Comparison of ENCODE assay signal across 19 cellular contexts in genomic region chr12:88570103-88570502, GRCh38. TPM values are rescaled to one million over a fixed set of nuclear protein-coding genes. Genes with fewer than 3 reads are reported as not detected.
DNase-seq lines count a peak whose midpoint lies in the region; ATAC-seq, FAIRE-seq and TF ChIP-seq lines count a peak whose summit lies in the region.
"Had no signal": no experiment of that assay in that cellular context is flagged by ENCODE, and none has a peak within 500 bp of the region (broad histone marks: within the 10 kb centered on the region; RNA-seq: fewer than 3 reads in every experiment).

No MANE protein-coding gene starts in this region.

- no peak for TF ChIP-seq CTCF in GM23338 (conservative IDR thresholded peaks at IDR 0.05; ENCODE audit: low read depth in 2 of 2)
- TF ChIP-seq CTCF in astrocyte (IDR thresholded peaks at IDR 0.05; ENCODE audit: insufficient read depth, low read depth, low read length), result no peak
- no peak for TF ChIP-seq CTCF in foreskin keratinocyte (conservative IDR thresholded peaks at IDR 0.05)
- TF ChIP-seq CTCF in smooth muscle cell (IDR thresholded peaks at IDR 0.05; ENCODE audit: borderline replicate concordance, insufficient read depth, poor library complexity, severe bottlenecking), result no peak

- no peaks in the 10 kb centered on the region for H3K9me3 ChIP-seq in astrocyte (ENCODE audit: insufficient read depth, low read depth, low read length)
- no peaks in the 10 kb centered on the region for H3K9me3 ChIP-seq in smooth muscle cell (replicated peaks; ENCODE audit: low read depth)
- H3K9me3 ChIP-seq: left ventricle myocardium inferior, SJCRH30 had no signal

- H3K4me1 ChIP-seq in GM23338 (ENCODE audit: insufficient read depth) (peaks cover 42% of the 10 kb centered on the region), astrocyte (ENCODE audit: insufficient read depth, low read length) (peaks cover 5% of the 10 kb centered on the region), foreskin keratinocyte (peaks cover 4% of the 10 kb centered on the region), smooth muscle cell (ENCODE audit: low read depth) (no peaks in the 10 kb centered on the region)

- H3K4me3 Mint-ChIP-seq in GM23338 (no peak overlapping the region), astrocyte (ENCODE audit: unreplicated experiment) (no peak overlapping the region)
- H3K4me3 Mint-ChIP-seq: activated CD4-positive, alpha-beta memory T cell treated with anti-CD3 and anti-CD28 coated beads for 36 hours; activated naive CD8-positive, alpha-beta T cell treated with anti-CD3 and anti-CD28 coated beads, Interleukin-2, amount 50 U/mL, for 24 hours; naive thymus-derived CD8-positive, alpha-beta T cell had no signal

- H3K9ac ChIP-seq in astrocyte (ENCODE audit: low read length), result no peak overlapping the region
- no peak overlapping the region for H3K9ac ChIP-seq in smooth muscle cell (ENCODE audit: low read depth)

- H3K27me3 Mint-ChIP-seq in GM23338 (ENCODE audit: insufficient read depth, low read depth, poor library complexity) (no peaks in the 10 kb centered on the region), astrocyte (ENCODE audit: low read depth, unreplicated experiment) (no peaks in the 10 kb centered on the region)

- H3K4me1 Mint-ChIP-seq in GM23338 (peaks cover 36% of the 10 kb centered on the region), astrocyte (ENCODE audit: low read depth, unreplicated experiment) (peaks cover 27% of the 10 kb centered on the region)
- H3K4me1 Mint-ChIP-seq: activated naive CD8-positive, alpha-beta T cell treated with anti-CD3 and anti-CD28 coated beads, Interleukin-2, amount 50 U/mL, for 24 hours; naive thymus-derived CD8-positive, alpha-beta T cell had no signal

- no peaks in the 10 kb centered on the region for H3K36me3 Mint-ChIP-seq in GM23338 (ENCODE audit: low read depth)
- no peaks in the 10 kb centered on the region for H3K36me3 Mint-ChIP-seq in astrocyte (ENCODE audit: low read depth, unreplicated experiment)
- H3K36me3 Mint-ChIP-seq: activated CD4-positive, alpha-beta memory T cell treated with anti-CD3 and anti-CD28 coated beads for 36 hours; naive thymus-derived CD8-positive, alpha-beta T cell had no signal

- no peaks in the 10 kb centered on the region for H3K36me3 ChIP-seq in GM23338 (ENCODE audit: insufficient read depth)
- no peaks in the 10 kb centered on the region for H3K36me3 ChIP-seq in astrocyte (ENCODE audit: insufficient read depth, low read length)
- H3K36me3 ChIP-seq in smooth muscle cell (ENCODE audit: low read depth), result no peaks in the 10 kb centered on the region
- H3K36me3 ChIP-seq in H7 (replicated peaks; ENCODE audit: control insufficient read depth, insufficient read depth, low read length), result no peaks in the 10 kb centered on the region
- H3K36me3 ChIP-seq: left ventricle myocardium inferior, SJCRH30 had no signal

- no peaks in the 10 kb centered on the region for H3K9me2 ChIP-seq in GM23338 (ENCODE audit: insufficient read depth)

- H3K27ac ChIP-seq in GM23338 (ENCODE audit: low read depth), result no peak overlapping the region
- H3K27ac ChIP-seq in astrocyte (ENCODE audit: low read depth, low read length), result no peak overlapping the region
- no peak overlapping the region for H3K27ac ChIP-seq in foreskin keratinocyte
- H3K27ac ChIP-seq in smooth muscle cell (ENCODE audit: low read depth), result no peak overlapping the region
- H3K27ac ChIP-seq: left ventricle myocardium inferior, SJCRH30 had no signal

- H2AFZ ChIP-seq in GM23338, result no peak overlapping the region
- no peak overlapping the region for H2AFZ ChIP-seq in astrocyte (ENCODE audit: low read depth, low read length)
- H2AFZ ChIP-seq in smooth muscle cell (ENCODE audit: low read depth), result peak overlapping the region; percentile 19

- H3K9me3 Mint-ChIP-seq in GM23338 (no peaks in the 10 kb centered on the region), astrocyte (ENCODE audit: unreplicated experiment) (no peaks in the 10 kb centered on the region)
- H3K9me3 Mint-ChIP-seq: activated CD4-positive, alpha-beta memory T cell treated with anti-CD3 and anti-CD28 coated beads for 36 hours; activated naive CD8-positive, alpha-beta T cell treated with anti-CD3 and anti-CD28 coated beads, Interleukin-2, amount 50 U/mL, for 24 hours; naive thymus-derived CD8-positive, alpha-beta T cell had no signal

- peak; percentile 9 for FAIRE-seq in astrocyte (lab: Jason Lieb, UNC)
- FAIRE-seq: colon, HTR-8/SVneo had no signal

- DNase-seq in GM23338 (ENCODE audit: low spot score) (no peak), astrocyte (ENCODE audit: low read depth) (peak; percentile 74), foreskin keratinocyte (no peak), smooth muscle cell (lab: John Stamatoyannopoulos, UW; ENCODE audit: unreplicated experiment) (no peak), NCI-H748 (lab: John Stamatoyannopoulos, UW; ENCODE audit: unreplicated experiment) (no peak), posterior vena cava (ENCODE audit: low spot score) (no peak), H7 (no peak)
- DNase-seq: activated CD4-positive, alpha-beta memory T cell treated with anti-CD3 and anti-CD28 coated beads for 36 hours; activated naive CD8-positive, alpha-beta T cell treated with anti-CD3 and anti-CD28 coated beads, Interleukin-2, amount 50 U/mL, for 24 hours; DMS153; left ventricle myocardium inferior; naive thymus-derived CD8-positive, alpha-beta T cell; NCI-H187; SJCRH30; stimulated activated CD4-positive, alpha-beta T cell treated with anti-CD3 and anti-CD28 coated beads, Interleukin-15, amount 100 ng/mL, for 24 hours; substantia nigra had no signal

- H3K4me3 ChIP-seq in GM23338, result no peak overlapping the region
- H3K4me3 ChIP-seq in astrocyte (ENCODE audit: insufficient read depth, low read depth, low read length), result no peak overlapping the region
- H3K4me3 ChIP-seq in smooth muscle cell, result no peak overlapping the region
- H3K4me3 ChIP-seq in H7 (ENCODE audit: insufficient read depth, low read depth, low read length), result no peak overlapping the region
- H3K4me3 ChIP-seq: left ventricle myocardium inferior, SJCRH30 had no signal

- H3K27me3 ChIP-seq in GM23338 (ENCODE audit: insufficient read depth) (no peaks in the 10 kb centered on the region), astrocyte (ENCODE audit: insufficient read depth, low read length) (no peaks in the 10 kb centered on the region), foreskin keratinocyte (no peaks in the 10 kb centered on the region), smooth muscle cell (ENCODE audit: low read depth) (no peaks in the 10 kb centered on the region), H7 (ENCODE audit: control insufficient read depth, insufficient read depth, low read length) (no peaks in the 10 kb centered on the region; the same call in 1 of the 2 replicates)
- H3K27me3 ChIP-seq: SJCRH30 had no signal

- WGBS in smooth muscle cell (ENCODE audit: low lambda C conversion rate), result 17% methylated on average over 1 of the region's 1 CpG

- intact Hi-C loops in posterior vena cava (cut with DNase I), result no loop called here

- H3K27ac Mint-ChIP-seq in GM23338 (no peak overlapping the region), astrocyte (ENCODE audit: unreplicated experiment) (peak overlapping the region; percentile 24)
- H3K27ac Mint-ChIP-seq: activated CD4-positive, alpha-beta memory T cell treated with anti-CD3 and anti-CD28 coated beads for 36 hours; activated naive CD8-positive, alpha-beta T cell treated with anti-CD3 and anti-CD28 coated beads, Interleukin-2, amount 50 U/mL, for 24 hours; naive thymus-derived CD8-positive, alpha-beta T cell had no signal

- H4K20me1 ChIP-seq in GM23338 (replicated peaks; ENCODE audit: insufficient read depth) (no peaks in the 10 kb centered on the region), astrocyte (ENCODE audit: insufficient read depth, low read length) (peaks cover 38% of the 10 kb centered on the region), smooth muscle cell (ENCODE audit: low read depth) (no peaks in the 10 kb centered on the region)

- H3K4me2 ChIP-seq in GM23338, result no peak overlapping the region
- H3K4me2 ChIP-seq in astrocyte (ENCODE audit: low read length), result no peak overlapping the region
- no peak overlapping the region for H3K4me2 ChIP-seq in smooth muscle cell

- H3K79me2 ChIP-seq in GM23338 (replicated peaks; ENCODE audit: insufficient read depth) (peaks cover 16% of the 10 kb centered on the region), astrocyte (ENCODE audit: insufficient read depth, low read length) (peaks cover 95% of the 10 kb centered on the region), smooth muscle cell (ENCODE audit: low read depth) (no peaks in the 10 kb centered on the region)

- ATAC-seq in GM23338 (peak; percentile 55), foreskin keratinocyte (peak; percentile 76), GM18520 (IDR thresholded peaks at IDR 0.05; ENCODE audit: unreplicated experiment) (no peak)
- ATAC-seq: activated naive CD8-positive, alpha-beta T cell treated with anti-CD3 and anti-CD28 coated beads, Interleukin-2, amount 50 U/mL, for 24 hours; naive thymus-derived CD8-positive, alpha-beta T cell had no signal

- H3F3A ChIP-seq in GM23338 (replicated peaks; ENCODE audit: low read depth), result no peaks in the 10 kb centered on the region
- H3F3A ChIP-seq in smooth muscle cell (ENCODE audit: low read depth), result no peaks in the 10 kb centered on the region

TF ChIP-seq in GM23338, 12 proteins besides CTCF, POLR2A, EP300 and RAD21 (continues in another document):
- TF ChIP-seq NANOG (IDR thresholded peaks at IDR 0.05; ENCODE audit: borderline replicate concordance), result no peak
- no peak for TF ChIP-seq POLR2AphosphoS5 (IDR thresholded peaks at IDR 0.05; ENCODE audit: low read depth)
- TF ChIP-seq EZH2phosphoT487 (IDR thresholded peaks at IDR 0.05; ENCODE audit: unreplicated experiment), result no peak
- no peak for TF ChIP-seq STAT1 (IDR thresholded peaks at IDR 0.05; ENCODE audit: unreplicated experiment)
- TF ChIP-seq ZNF331 (CRISPR knock-in tag; IDR thresholded peaks at IDR 0.05; ENCODE audit: low read depth), result no peak
- TF ChIP-seq CREB1 (CRISPR knock-in tag; IDR thresholded peaks at IDR 0.05; ENCODE audit: low read depth), result no peak
- no peak for TF ChIP-seq ZNF114 (CRISPR knock-in tag; IDR thresholded peaks at IDR 0.05)
- no peak for TF ChIP-seq JUNB (IDR thresholded peaks at IDR 0.05; ENCODE audit: unreplicated experiment)

RNA-seq across cellular contexts. Expression of gene KITLG, which starts 10.2 kb away (rescaled TPM):
- total RNA-seq in GM23338 (2014; rRNA removed; shearing (Covaris generic)), result 10.7 and 12.1 TPM in 2 replicates
- polyA plus RNA-seq in GM23338 (2016; fragmentation: Nextera tagmentation; extraction: Ambion mirVana) (2.5 and 3.1 TPM in 2 replicates), foreskin keratinocyte (1.8 and 4.3 TPM in 2 replicates), smooth muscle cell (0.64 and 2.1 TPM in 2 replicates)
- total RNA-seq in astrocyte (15.9 and 21.7 TPM in 2 replicates), foreskin keratinocyte (9.0 and 16.7 TPM in 2 replicates), smooth muscle cell (4.0 and 8.0 TPM in 2 replicates), posterior vena cava (10 to 100 TPM; 11.8 to 15.1 TPM)
- total RNA-seq in H7 (2014; rRNA removed; shearing (Covaris generic)), result 5.8 and 7.2 TPM in 2 replicates
- polyA plus RNA-seq: naive thymus-derived CD8-positive, alpha-beta T cell had no signal
